In the genomic region with DNA sequence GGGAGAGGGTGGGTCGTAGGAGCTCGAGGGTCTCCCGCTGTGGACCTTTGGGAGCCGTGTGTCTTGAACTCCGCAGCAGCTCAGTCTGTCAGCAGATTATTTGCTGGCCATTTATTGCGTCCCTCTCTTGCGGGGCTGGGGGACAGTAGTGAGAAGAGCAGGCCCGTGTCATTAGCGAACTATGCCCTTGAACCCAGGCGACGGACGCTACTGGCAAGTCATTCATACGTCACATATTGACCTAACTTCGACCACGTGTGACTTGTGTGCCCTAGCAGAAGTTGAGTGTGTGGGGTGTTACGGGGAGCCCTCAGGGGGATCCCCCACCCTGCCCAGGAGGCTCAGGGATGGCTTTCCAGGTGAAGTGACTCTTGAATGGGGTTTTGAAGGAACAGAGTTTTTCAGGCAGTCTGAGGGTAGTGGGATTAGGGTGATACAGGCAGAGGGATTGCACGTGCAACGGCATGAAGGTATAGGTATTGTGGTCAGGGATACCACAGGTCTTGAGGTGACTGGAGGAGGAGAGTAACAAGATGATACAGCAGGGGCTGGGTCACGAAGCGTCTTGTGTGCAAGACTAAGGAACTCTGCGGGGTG, we compare ENCODE assay signal across 8 cellular contexts. TPM values are rescaled to one million over a fixed set of nuclear protein-coding genes. Genes with fewer than 3 reads are reported as not detected.
A peak's percentile ranks its signal among the peaks of the same experiment; 100 is the strongest.
DNase-seq lines count a peak whose midpoint lies in the region; FAIRE-seq and TF ChIP-seq lines count a peak whose summit lies in the region.

No MANE protein-coding gene starts in this region.

- H3K27ac ChIP-seq in AG04450 (ENCODE audit: low read depth, low read length): peak overlapping the region; percentile 11

- H3K27ac Mint-ChIP-seq in activated naive CD8-positive, alpha-beta T cell treated with anti-CD3 and anti-CD28 coated beads for 36 hours: peak overlapping the region; percentile 93
- H3K27ac Mint-ChIP-seq in stimulated activated naive CD8-positive, alpha-beta T cell treated with anti-CD3 and anti-CD28 coated beads, Interleukin-15, Interleukin-2, amounts not matched to agents 100 ng/mL and 50 ng/mL, for 24 hours: peak overlapping the region; percentile 91

- POLR2A ChIA-PET in AG04450 (lab: Yijun Ruan, JAX): interaction anchor here (0.9 to 1.8 kb wide), 5 partner anchors 9 to 359 kb away, joined by 3 to 10 read pairs (median 5); a partner anchor contains a TSS

- H3K36me3 Mint-ChIP-seq in activated naive CD8-positive, alpha-beta T cell treated with anti-CD3 and anti-CD28 coated beads for 36 hours: peaks cover 44% of the 10 kb centered on the region
- peaks cover 41% of the 10 kb centered on the region for H3K36me3 Mint-ChIP-seq in stimulated activated naive CD8-positive, alpha-beta T cell treated with anti-CD3 and anti-CD28 coated beads, Interleukin-15, Interleukin-2, amounts not matched to agents 100 ng/mL and 50 ng/mL, for 24 hours (ENCODE audit: low read depth)

- no peaks in the 10 kb centered on the region for H3K9me3 ChIP-seq in AG04450 (ENCODE audit: control insufficient read depth, insufficient read depth, low read length)

- TF ChIP-seq CTCF in AG04450 (IDR thresholded peaks at IDR 0.05; ENCODE audit: low read depth, low read length): no peak

- peak overlapping the region; percentile 86 for H3K4me3 Mint-ChIP-seq in activated naive CD8-positive, alpha-beta T cell treated with anti-CD3 and anti-CD28 coated beads for 36 hours
- H3K4me3 Mint-ChIP-seq in stimulated activated naive CD8-positive, alpha-beta T cell treated with anti-CD3 and anti-CD28 coated beads, Interleukin-15, Interleukin-2, amounts not matched to agents 100 ng/mL and 50 ng/mL, for 24 hours: peak overlapping the region; percentile 93

- DNase-seq in AG04450 (ENCODE audit: low read depth, low spot score) (no peak), GM18507 (ENCODE audit: extremely low spot score, insufficient read length, low read depth) (peak; percentile 11), NAMALWA (ENCODE audit: low spot score) (peak; percentile 74), left kidney (ENCODE audit: low read depth, low spot score) (peak; percentile 23), urothelium cell line (ENCODE audit: low spot score) (no peak), midbrain (lab: John Stamatoyannopoulos, UW) (no peak)
- DNase-seq in activated naive CD8-positive, alpha-beta T cell treated with anti-CD3 and anti-CD28 coated beads for 36 hours: peak; percentile 67

- H3K9me3 Mint-ChIP-seq in activated naive CD8-positive, alpha-beta T cell treated with anti-CD3 and anti-CD28 coated beads for 36 hours: no peaks in the 10 kb centered on the region
- no peaks in the 10 kb centered on the region for H3K9me3 Mint-ChIP-seq in stimulated activated naive CD8-positive, alpha-beta T cell treated with anti-CD3 and anti-CD28 coated beads, Interleukin-15, Interleukin-2, amounts not matched to agents 100 ng/mL and 50 ng/mL, for 24 hours

- H3K27me3 Mint-ChIP-seq in activated naive CD8-positive, alpha-beta T cell treated with anti-CD3 and anti-CD28 coated beads for 36 hours: no peaks in the 10 kb centered on the region
- H3K27me3 Mint-ChIP-seq in stimulated activated naive CD8-positive, alpha-beta T cell treated with anti-CD3 and anti-CD28 coated beads, Interleukin-15, Interleukin-2, amounts not matched to agents 100 ng/mL and 50 ng/mL, for 24 hours: no peaks in the 10 kb centered on the region

- peak overlapping the region; percentile 81 for H3K4me3 ChIP-seq in AG04450 (ENCODE audit: low read depth, low read length)

- H3K4me1 Mint-ChIP-seq in activated naive CD8-positive, alpha-beta T cell treated with anti-CD3 and anti-CD28 coated beads for 36 hours: peaks cover 29% of the 10 kb centered on the region
- H3K4me1 Mint-ChIP-seq in stimulated activated naive CD8-positive, alpha-beta T cell treated with anti-CD3 and anti-CD28 coated beads, Interleukin-15, Interleukin-2, amounts not matched to agents 100 ng/mL and 50 ng/mL, for 24 hours (ENCODE audit: low read depth): peaks cover 46% of the 10 kb centered on the region

- no peaks in the 10 kb centered on the region for H3K27me3 ChIP-seq in AG04450 (ENCODE audit: control insufficient read depth, insufficient read depth, low read length)

- CTCF ChIA-PET in AG04450 (lab: Charles Lee): interaction anchor here (1.0 to 3.6 kb wide), 2 partner anchors 62 to 84 kb away, joined by 3 to 57 read pairs; no protein-coding TSS in a partner anchor

- peak; percentile 69 for FAIRE-seq in GM18507 (lab: Jason Lieb, UNC)
- FAIRE-seq in urothelium cell line (lab: Jason Lieb, UNC): no peak

RNA-seq across cellular contexts. Expression of a gene that starts 13.0 kb away (rescaled TPM):
- 22.4 and 24.0 TPM in 2 replicates for polyA plus RNA-seq in AG04450 (2011; rRNA removed)
- polyA minus RNA-seq in AG04450 (2011; rRNA and poly(A)+ RNA removed): 27.2 and 44.4 TPM in 2 replicates
- 100 to 1,000 TPM; 133 to 138 TPM for total RNA-seq in activated naive CD8-positive, alpha-beta T cell treated with anti-CD3 and anti-CD28 coated beads for 36 hours

RNA-seq across cellular contexts. Expression of a gene that starts 34.0 kb away (rescaled TPM):
- 29.4 and 30.1 TPM in 2 replicates for polyA plus RNA-seq in AG04450 (2011; rRNA removed)
- polyA minus RNA-seq in AG04450 (2011; rRNA and poly(A)+ RNA removed): 12.0 and 13.2 TPM in 2 replicates
- 10 to 100 TPM; 42.6 to 43.2 TPM for total RNA-seq in activated naive CD8-positive, alpha-beta T cell treated with anti-CD3 and anti-CD28 coated beads for 36 hours

Comparison
In these comparisons a context has a peak if more than half of its experiments do, and no peak if none do; other contexts are left out.
1. DNase-seq: peak in GM18507 (single experiment), NAMALWA (single experiment), activated naive CD8-positive, alpha-beta T cell treated with anti-CD3 and anti-CD28 coated beads for 36 hours (single experiment) and left kidney (single experiment); none in AG04450 (single experiment), urothelium cell line (single experiment) and midbrain (single experiment).